In the genomic region with DNA sequence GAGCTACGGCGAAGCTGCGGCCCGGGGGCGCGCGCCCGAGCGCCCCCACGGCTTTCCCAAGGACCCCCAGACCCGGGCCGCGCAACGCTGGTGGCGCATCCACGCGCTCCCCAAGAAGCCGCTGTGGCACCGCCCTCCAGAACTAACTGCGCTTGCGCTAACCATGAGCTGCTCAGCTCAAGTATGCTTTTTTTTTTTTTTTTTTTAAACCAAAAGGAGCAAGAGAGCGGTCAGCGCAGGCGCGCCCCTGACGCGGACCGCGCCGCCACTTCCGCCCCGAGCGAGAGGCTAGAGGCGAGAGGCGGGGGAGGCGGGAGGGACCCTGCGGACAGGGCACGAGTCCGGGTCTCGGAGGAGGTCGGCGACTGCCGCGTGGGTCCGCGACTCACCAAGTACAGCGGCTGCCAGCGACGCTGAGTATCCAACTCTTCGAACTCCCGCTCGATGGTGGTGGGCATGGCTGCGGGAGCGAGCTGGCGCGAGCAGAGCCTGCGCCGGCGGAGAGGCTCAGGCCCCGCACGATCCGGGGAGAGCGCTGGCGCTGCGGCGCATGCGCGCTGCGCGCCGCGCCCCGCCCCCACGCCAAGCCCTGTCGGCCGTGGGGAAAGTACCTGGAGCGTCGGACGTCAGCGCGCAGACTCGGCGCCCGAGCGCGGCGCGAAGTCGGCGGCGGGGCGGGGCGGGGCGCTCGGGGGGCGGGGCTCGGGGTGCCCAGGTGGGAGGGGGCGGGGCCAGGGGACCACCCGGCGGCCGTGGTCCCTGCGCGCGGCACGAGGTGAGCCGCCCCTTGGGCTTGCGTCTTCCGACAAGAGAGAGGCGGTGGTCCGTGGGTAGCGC, we compare ENCODE assay signal across 8 cellular contexts. TPM values are rescaled to one million over a fixed set of nuclear protein-coding genes. Genes with fewer than 3 reads are reported as not detected.
DNase-seq lines count a peak whose midpoint lies in the region; ATAC-seq, FAIRE-seq and TF ChIP-seq lines count a peak whose summit lies in the region.

A gene (minus strand): TSS at position 554 of the 837 bp plus-strand sequence. CDS start 96 bp downstream, at position 458.

- TF ChIP-seq CTCF in tibial nerve (IDR thresholded peaks at IDR 0.05): peak in 1 of 5 experiments; percentile 36

- H3K4ac ChIP-seq in trophoblast cell (ENCODE audit: low read depth, low read length): peak within 1 kb of the TSS; percentile 99

- H2BK120ac ChIP-seq in trophoblast cell (ENCODE audit: insufficient read depth, low read length, poor library complexity): peak within 1 kb of the TSS; percentile 98

- no peaks in the 10 kb centered on the region for H3K9me3 Mint-ChIP-seq in activated naive CD8-positive, alpha-beta T cell treated with anti-CD3 and anti-CD28 coated beads, Interleukin-2, amount 50 U/mL, for 24 hours

- H3K36me3 ChIP-seq in trophoblast cell (ENCODE audit: control insufficient read depth in 1 of 2, insufficient read depth in 2 of 2, low read length in 2 of 2) (no peaks in the 10 kb centered on the region), tibial nerve (no peaks in the 10 kb centered on the region)

- H3K9me3 ChIP-seq in trophoblast cell (ENCODE audit: insufficient read depth, low read depth, low read length): no peaks in the 10 kb centered on the region
- no peaks in the 10 kb centered on the region for H3K9me3 ChIP-seq in tibial nerve

- H3K27me3 Mint-ChIP-seq in activated naive CD8-positive, alpha-beta T cell treated with anti-CD3 and anti-CD28 coated beads, Interleukin-2, amount 50 U/mL, for 24 hours: no peaks in the 10 kb centered on the region

- peak; percentile 97 for FAIRE-seq in GM12892 (lab: Jason Lieb, UNC)

- peak within 1 kb of the TSS; percentile 90 for H3K27ac Mint-ChIP-seq in activated naive CD8-positive, alpha-beta T cell treated with anti-CD3 and anti-CD28 coated beads, Interleukin-2, amount 50 U/mL, for 24 hours

- ATAC-seq in HG02840 (IDR thresholded peaks at IDR 0.05; ENCODE audit: low FRiP score, unreplicated experiment) (peak; percentile 79), Right ventricle myocardium superior (ENCODE audit: poor library complexity) (peak; percentile 97)
- peak; percentile 86 for ATAC-seq in activated naive CD8-positive, alpha-beta T cell treated with anti-CD3 and anti-CD28 coated beads, Interleukin-2, amount 50 U/mL, for 24 hours

- peak; percentile 54 to 98 for TF ChIP-seq EP300 in tibial nerve (IDR thresholded peaks at IDR 0.05)

- peak within 1 kb of the TSS; percentile 66 for H2BK12ac ChIP-seq in trophoblast cell (ENCODE audit: low read length)

- H3K4me2 ChIP-seq in trophoblast cell (ENCODE audit: low read length): peak within 1 kb of the TSS; percentile 89

- peak within 1 kb of the TSS; percentile 100 for H4K8ac ChIP-seq in trophoblast cell (ENCODE audit: low read depth, low read length)

- DNase-seq in GM12892 (ENCODE audit: insufficient read length) (peak; percentile 82), NCI-H1436 (lab: John Stamatoyannopoulos, UW) (peak; percentile 85), SW480 (ENCODE audit: low spot score) (peak; percentile 91), Right ventricle myocardium superior (peak; percentile 97), trophoblast cell (peak; percentile 91 to 97), tibial nerve (ENCODE audit: low spot score in 2 of 2) (peak; percentile 81 to 83)
- peak; percentile 89 for DNase-seq in activated naive CD8-positive, alpha-beta T cell treated with anti-CD3 and anti-CD28 coated beads, Interleukin-2, amount 50 U/mL, for 24 hours

- H3K27ac ChIP-seq in trophoblast cell (ENCODE audit: low read depth, low read length): peak within 1 kb of the TSS; percentile 100
- peak within 1 kb of the TSS; percentile 96 to 100 (median 98) for H3K27ac ChIP-seq in tibial nerve

- H4K12ac ChIP-seq in trophoblast cell (ENCODE audit: low read depth, low read length): peak within 1 kb of the TSS; percentile 98

- H3K36me3 Mint-ChIP-seq in activated naive CD8-positive, alpha-beta T cell treated with anti-CD3 and anti-CD28 coated beads, Interleukin-2, amount 50 U/mL, for 24 hours (ENCODE audit: low read depth): peaks cover 11% of the 10 kb centered on the region

- no CpG with 5 or more reads among the region's 111 CpGs for WGBS in trophoblast cell (ENCODE audit: extremely low coverage, insufficient coverage, insufficient read length)
- 0 to 1% methylated on average over 76 to 98 of the region's 111 CpGs for WGBS in tibial nerve, 2 donors

- no peak within 1 kb of the TSS for H3K23ac ChIP-seq in trophoblast cell (ENCODE audit: low read length)

- peak within 1 kb of the TSS; percentile 99 for H3K18ac ChIP-seq in trophoblast cell (ENCODE audit: low read length)

- peak within 1 kb of the TSS; percentile 99 for H3K14ac ChIP-seq in trophoblast cell (ENCODE audit: low read length)

- H3K79me1 ChIP-seq in trophoblast cell (ENCODE audit: low read length): peaks cover 12% of the 10 kb centered on the region

- H3K4me1 ChIP-seq in trophoblast cell (ENCODE audit: control insufficient read depth in 1 of 2, insufficient read depth in 2 of 2, low read length in 2 of 2) (peaks cover 2 to 9% of the 10 kb centered on the region in 2 experiments), tibial nerve (peaks cover 0 to 33% (median 20%) of the 10 kb centered on the region in 4 donors)

- peak within 1 kb of the TSS; percentile 98 for H2BK5ac ChIP-seq in trophoblast cell (ENCODE audit: low read depth, low read length, poor library complexity)

- intact Hi-C loops in Right ventricle myocardium superior (cut with DNase I): loop anchor here (2.0 kb wide), 1 partner anchor 63 kb away; no protein-coding TSS in a partner anchor

- H3K27me3 ChIP-seq in trophoblast cell (ENCODE audit: insufficient read depth, low read length) (no peaks in the 10 kb centered on the region), tibial nerve (no peaks in the 10 kb centered on the region)

- peaks cover 58% of the 10 kb centered on the region for H3K4me1 Mint-ChIP-seq in activated naive CD8-positive, alpha-beta T cell treated with anti-CD3 and anti-CD28 coated beads, Interleukin-2, amount 50 U/mL, for 24 hours

- H3K79me2 ChIP-seq in trophoblast cell (ENCODE audit: control insufficient read depth, insufficient read depth, low read length, poor library complexity): peaks cover 14% of the 10 kb centered on the region

- H3K4me3 Mint-ChIP-seq in activated naive CD8-positive, alpha-beta T cell treated with anti-CD3 and anti-CD28 coated beads, Interleukin-2, amount 50 U/mL, for 24 hours: peak within 1 kb of the TSS; percentile 89

- peak within 1 kb of the TSS; percentile 92 for H2AK5ac ChIP-seq in trophoblast cell (ENCODE audit: low read length)

- TF ChIP-seq POLR2A in GM12892 (IDR thresholded peaks at IDR 0.05; ENCODE audit: low read depth, low read length) (peak; percentile 99), tibial nerve (IDR thresholded peaks at IDR 0.05) (peak; percentile 86 to 91)

- H3K4me3 ChIP-seq in trophoblast cell (ENCODE audit: low read depth, low read length): peak within 1 kb of the TSS; percentile 99
- peak within 1 kb of the TSS; percentile 87 to 92 (median 90) for H3K4me3 ChIP-seq in tibial nerve

- H3K9ac ChIP-seq in trophoblast cell (ENCODE audit: low read length): peak within 1 kb of the TSS; percentile 100

- peak within 1 kb of the TSS; percentile 99 for H4K91ac ChIP-seq in trophoblast cell (ENCODE audit: low read depth, low read length)

- H2AFZ ChIP-seq in trophoblast cell (ENCODE audit: insufficient read depth, low read length, poor library complexity): peak within 1 kb of the TSS; percentile 99

RNA-seq across cellular contexts. Expression of the gene that starts here (rescaled TPM):
- 37.5 TPM for polyA plus RNA-seq in GM12892 (2012; ENCODE audit: missing spikeins)
- total RNA-seq in Right ventricle myocardium superior (9.5 TPM), tibial nerve (10 to 100 TPM; 12.9 to 50.5 (median 30.7) TPM)
- 23.3 and 26.4 TPM in 2 replicates for polyA plus RNA-seq in trophoblast cell (2013)

Comparison
In these comparisons a context has a peak if more than half of its experiments do, and no peak if none do; other contexts are left out.
1. Peak in every context shown above with its lines: DNase-seq, ATAC-seq, H3K4me3 ChIP-seq and H3K27ac ChIP-seq.